In genomic region chr1:171117085-171117484, GRCh38 we compare ENCODE assay signal across 18 cellular contexts. TPM values are rescaled to one million over a fixed set of nuclear protein-coding genes. Genes with fewer than 3 reads are reported as not detected.
"Had no signal": no experiment of that assay in that cellular context is flagged by ENCODE, and none has a peak within 500 bp of the region (broad histone marks: within the 10 kb centered on the region; RNA-seq: fewer than 3 reads in every experiment).

No MANE protein-coding gene starts in this region.

- H3K4me1 ChIP-seq: prostate gland, right atrium auricular region, sigmoid colon had no signal

- H3K27me3 ChIP-seq: dorsolateral prefrontal cortex, neutrophil, right atrium auricular region, sigmoid colon, thyroid gland had no signal

- H3K36me3 ChIP-seq: neutrophil, prostate gland, right atrium auricular region, sigmoid colon, thyroid gland had no signal

- H3K4me1 Mint-ChIP-seq: memory B cell; natural killer cell; stimulated activated naive B cell treated with anti-CD40 and anti-IgM and Interleukin-4, amounts not matched to agents 10 μg/mL and 1 μg/mL and 100 μg/mL, for 72 hours had no signal

- DNase-seq: dorsolateral prefrontal cortex; effector CD4-positive, alpha-beta T cell; natural killer cell; sigmoid colon; stimulated activated naive B cell treated with anti-CD40 and anti-IgM and Interleukin-4, amounts not matched to agents 10 μg/mL and 1 μg/mL and 100 μg/mL, for 72 hours; thyroid gland had no signal

- H3K9me3 Mint-ChIP-seq: memory B cell; stimulated activated naive CD8-positive, alpha-beta T cell treated with anti-CD3 and anti-CD28 coated beads, Interleukin-15, Interleukin-2, amounts not matched to agents 100 ng/mL and 50 ng/mL, for 24 hours; type B pancreatic cell had no signal

- H3K27ac Mint-ChIP-seq: memory B cell; natural killer cell; stimulated activated naive B cell treated with anti-CD40 and anti-IgM and Interleukin-4, amounts not matched to agents 10 μg/mL and 1 μg/mL and 100 μg/mL, for 72 hours; stimulated activated naive CD8-positive, alpha-beta T cell treated with anti-CD3 and anti-CD28 coated beads, Interleukin-15, Interleukin-2, amounts not matched to agents 100 ng/mL and 50 ng/mL, for 24 hours; type B pancreatic cell had no signal

- H3K4me3 ChIP-seq: dorsolateral prefrontal cortex, lung, prostate gland, right atrium auricular region, sigmoid colon, thyroid gland had no signal

- H3K9me3 ChIP-seq: neutrophil, prostate gland, right atrium auricular region, sigmoid colon, thyroid gland had no signal

- H3K36me3 Mint-ChIP-seq: memory B cell, natural killer cell, type B pancreatic cell had no signal

- ATAC-seq: natural killer cell; stimulated activated naive B cell treated with anti-CD40 and anti-IgM and Interleukin-4, amounts not matched to agents 10 μg/mL and 1 μg/mL and 100 μg/mL, for 72 hours had no signal

- H3K27ac ChIP-seq: dorsolateral prefrontal cortex, neutrophil, prostate gland, right atrium auricular region, sigmoid colon, thyroid gland had no signal

- H3K4me3 Mint-ChIP-seq: memory B cell; natural killer cell; stimulated activated naive B cell treated with anti-CD40 and anti-IgM and Interleukin-4, amounts not matched to agents 10 μg/mL and 1 μg/mL and 100 μg/mL, for 72 hours; stimulated activated naive CD8-positive, alpha-beta T cell treated with anti-CD3 and anti-CD28 coated beads, Interleukin-15, Interleukin-2, amounts not matched to agents 100 ng/mL and 50 ng/mL, for 24 hours; type B pancreatic cell had no signal

RNA-seq across cellular contexts. Expression of gene FMO3, which starts 26.4 kb away (rescaled TPM):
- total RNA-seq: frontal cortex, mononuclear cell, natural killer cell, skeletal muscle tissue had no signal
- polyA plus RNA-seq: keratinocyte, neural cell had no signal
